9 cellular contexts compared by ENCODE assay signal in the genomic region with DNA sequence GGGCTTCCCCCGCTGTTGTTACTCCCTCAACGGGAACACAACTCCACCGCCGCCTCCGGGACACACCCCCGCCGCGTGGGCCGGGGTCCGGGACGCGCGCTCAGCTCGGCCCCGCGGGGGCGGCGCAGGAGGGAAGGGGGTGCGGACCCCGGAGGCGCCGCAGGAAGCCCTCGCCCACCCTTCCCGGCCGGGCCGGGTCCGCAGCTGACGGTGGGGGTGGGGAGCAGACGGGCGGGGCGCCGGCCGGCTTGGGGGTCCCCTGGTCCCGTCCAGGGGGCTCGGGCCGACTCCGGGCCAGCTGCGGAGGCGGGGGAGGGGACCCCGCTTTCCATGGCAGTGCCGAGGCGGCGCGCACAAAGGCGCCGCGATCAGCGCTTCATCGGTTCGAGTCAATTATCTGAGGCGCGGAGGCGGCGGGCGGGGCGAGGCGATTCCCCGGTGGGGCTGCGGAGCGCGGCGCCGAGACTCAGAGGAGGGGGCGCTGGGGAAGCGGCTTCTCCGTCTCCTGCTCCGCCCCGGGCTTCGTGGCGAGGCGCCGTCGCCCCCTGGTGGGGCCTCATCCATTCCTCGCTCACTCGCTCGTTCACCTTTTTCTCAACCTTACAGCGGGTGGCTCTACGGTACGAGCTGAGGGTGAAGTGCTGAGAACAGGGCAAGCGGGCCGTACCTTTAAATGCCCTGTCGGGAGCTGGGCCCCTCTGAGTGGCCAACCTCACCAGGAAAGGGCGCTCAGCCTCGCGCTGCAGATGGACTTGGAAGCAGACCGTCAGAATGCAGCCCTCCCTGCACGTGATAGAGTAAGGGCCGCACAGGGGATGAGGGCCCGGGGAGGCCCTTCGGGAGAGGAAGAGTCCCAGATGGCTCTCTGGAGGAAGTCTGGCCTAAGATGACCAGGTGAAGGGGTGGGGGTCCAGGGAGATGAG. TPM values are rescaled to one million over a fixed set of nuclear protein-coding genes. Genes with fewer than 3 reads are reported as not detected.
DNase-seq lines count a peak whose midpoint lies in the region; ATAC-seq and TF ChIP-seq lines count a peak whose summit lies in the region.
"Had no signal": no experiment of that assay in that cellular context is flagged by ENCODE, and none has a peak within 500 bp of the region (broad histone marks: within the 10 kb centered on the region; RNA-seq: fewer than 3 reads in every experiment).

No MANE protein-coding gene starts in this region.

- peak; percentile 62 for TF ChIP-seq CTCF in activated CD8-positive, alpha-beta T cell treated with anti-CD3 and anti-CD28 coated beads for 36 hours (IDR thresholded peaks at IDR 0.05)
- TF ChIP-seq CTCF in nephron (IDR thresholded peaks at IDR 0.05; ENCODE audit: unreplicated experiment in 3 of 3) = peak; percentile 65 to 91 (median 83)

- no peak for TF ChIP-seq POLR2A in erythroblast (IDR thresholded peaks at IDR 0.05; ENCODE audit: low read length)

- H3K4me1 Mint-ChIP-seq in activated CD8-positive, alpha-beta T cell treated with anti-CD3 and anti-CD28 coated beads for 36 hours (ENCODE audit: low read depth) = peaks cover 4% of the 10 kb centered on the region
- H3K4me1 Mint-ChIP-seq in nephron = peaks cover 7% of the 10 kb centered on the region

- H3K9me3 Mint-ChIP-seq in activated CD8-positive, alpha-beta T cell treated with anti-CD3 and anti-CD28 coated beads for 36 hours = no peaks in the 10 kb centered on the region
- no peaks in the 10 kb centered on the region for H3K9me3 Mint-ChIP-seq in nephron

- H3K27me3 Mint-ChIP-seq in activated CD8-positive, alpha-beta T cell treated with anti-CD3 and anti-CD28 coated beads for 36 hours = peaks cover 37% of the 10 kb centered on the region
- peaks cover 48% of the 10 kb centered on the region for H3K27me3 Mint-ChIP-seq in nephron (ENCODE audit: low read depth)

- intact Hi-C loops in activated CD8-positive, alpha-beta T cell treated with anti-CD3 and anti-CD28 coated beads for 36 hours (cut with micrococcal nuclease) = no loop called here

- ATAC-seq in activated CD8-positive, alpha-beta T cell treated with anti-CD3 and anti-CD28 coated beads for 36 hours = peak; percentile 95
- ATAC-seq in HG03108 (IDR thresholded peaks at IDR 0.05; ENCODE audit: unreplicated experiment) = no peak

- CTCF ChIA-PET in activated CD8-positive, alpha-beta T cell treated with anti-CD3 and anti-CD28 coated beads for 36 hours (lab: Charles Lee) = interaction anchor here (0.6 to 1.3 kb wide), 5 partner anchors 8 to 258 kb away, joined by 3 to 4 read pairs (median 3); no protein-coding TSS in a partner anchor

- no peak overlapping the region for H3K27ac Mint-ChIP-seq in activated CD8-positive, alpha-beta T cell treated with anti-CD3 and anti-CD28 coated beads for 36 hours
- H3K27ac Mint-ChIP-seq in nephron = no peak overlapping the region

- DNase-seq in SIG-M5 treated with dmso at 0.1 percent for 504 hours (lab: John Stamatoyannopoulos, UW; ENCODE audit: unreplicated experiment) (peak; percentile 48), SIG-M5 (lab: John Stamatoyannopoulos, UW) (no peak), NCI-H446 treated with DMSO at 0.1 percent for 48 hours (lab: John Stamatoyannopoulos, UW) (peak; percentile 20), erythroblast (lab: John Stamatoyannopoulos, UW) (peak; percentile 62 to 77), superior temporal gyrus (ENCODE audit: extremely low spot score) (peak; percentile 33)
- peak; percentile 73 for DNase-seq in activated CD8-positive, alpha-beta T cell treated with anti-CD3 and anti-CD28 coated beads for 36 hours

- POLR2A ChIA-PET in activated CD8-positive, alpha-beta T cell treated with anti-CD3 and anti-CD28 coated beads for 36 hours (lab: Charles Lee) = no interaction called here

- H3K36me3 Mint-ChIP-seq in activated CD8-positive, alpha-beta T cell treated with anti-CD3 and anti-CD28 coated beads for 36 hours (ENCODE audit: low read depth) = no peaks in the 10 kb centered on the region
- H3K36me3 Mint-ChIP-seq in nephron (ENCODE audit: low read depth) = no peaks in the 10 kb centered on the region

- no peak overlapping the region for H3K4me3 Mint-ChIP-seq in activated CD8-positive, alpha-beta T cell treated with anti-CD3 and anti-CD28 coated beads for 36 hours
- H3K4me3 Mint-ChIP-seq in nephron = peak overlapping the region; percentile 62 to 75 (median 73)

RNA-seq across cellular contexts. Expression of a gene that starts 40.0 kb away (rescaled TPM):
- total RNA-seq in activated CD8-positive, alpha-beta T cell treated with anti-CD3 and anti-CD28 coated beads for 36 hours = not detected
- total RNA-seq: mononuclear cell had no signal

RNA-seq across cellular contexts. Expression of a gene that starts 52.7 kb away (rescaled TPM):
- not detected for total RNA-seq in activated CD8-positive, alpha-beta T cell treated with anti-CD3 and anti-CD28 coated beads for 36 hours
- total RNA-seq: mononuclear cell had no signal
